27 cellular contexts compared by ENCODE assay signal in genomic region chr13:76644906-76645305, GRCh38.
"Had no signal": no experiment of that assay in that cellular context is flagged by ENCODE, and none has a peak within 500 bp of the region (broad histone marks: within the 10 kb centered on the region; RNA-seq: fewer than 3 reads in every experiment).

No MANE protein-coding gene starts in this region.

- H3K27ac Mint-ChIP-seq: naive thymus-derived CD4-positive, alpha-beta T cell; nephron progenitor cell; neural progenitor cell; progenitor cell of endocrine pancreas; stimulated activated effector memory CD8-positive, alpha-beta T cell treated with anti-CD3 and anti-CD28 coated beads, Interleukin-12 subunit alpha, Interleukin-12 subunit beta, amount 100 ng/mL, for 72 hours; stimulated activated naive CD8-positive, alpha-beta T cell treated with anti-CD3 and anti-CD28 coated beads, Interleukin-15, Interleukin-2, amounts not matched to agents 100 ng/mL and 50 ng/mL, for 24 hours; type B pancreatic cell had no signal

- H3K36me3 Mint-ChIP-seq: naive thymus-derived CD4-positive, alpha-beta T cell; neural progenitor cell; stimulated activated effector memory CD8-positive, alpha-beta T cell treated with anti-CD3 and anti-CD28 coated beads, Interleukin-12 subunit alpha, Interleukin-12 subunit beta, amount 100 ng/mL, for 72 hours; type B pancreatic cell had no signal

- FAIRE-seq: small intestine had no signal

- H3K9me3 Mint-ChIP-seq: nephron progenitor cell; neural progenitor cell; stimulated activated effector memory CD8-positive, alpha-beta T cell treated with anti-CD3 and anti-CD28 coated beads, Interleukin-12 subunit alpha, Interleukin-12 subunit beta, amount 100 ng/mL, for 72 hours; stimulated activated naive CD8-positive, alpha-beta T cell treated with anti-CD3 and anti-CD28 coated beads, Interleukin-15, Interleukin-2, amounts not matched to agents 100 ng/mL and 50 ng/mL, for 24 hours; type B pancreatic cell had no signal

- H3K9me3 ChIP-seq: heart right ventricle, left ventricle myocardium inferior, mucosa of descending colon, neutrophil, right atrium auricular region, right lobe of liver, spleen, suprapubic skin, thoracic aorta, tibial artery, vagina had no signal

- ATAC-seq: heart right ventricle; mucosa of descending colon; naive thymus-derived CD4-positive, alpha-beta T cell; right lobe of liver; stimulated activated effector memory CD8-positive, alpha-beta T cell treated with anti-CD3 and anti-CD28 coated beads, Interleukin-12 subunit alpha, Interleukin-12 subunit beta, amount 100 ng/mL, for 72 hours had no signal

- H3K4me1 ChIP-seq: left ventricle myocardium inferior, neural progenitor cell, right atrium auricular region, right lobe of liver, spleen, suprapubic skin, tibial artery, vagina had no signal

- H3K36me3 ChIP-seq: heart right ventricle, left ventricle myocardium inferior, neural progenitor cell, neutrophil, right atrium auricular region, right lobe of liver, spleen, suprapubic skin, thoracic aorta, tibial artery, vagina had no signal

- H3K79me2 ChIP-seq: hepatocyte had no signal

- H2AFZ ChIP-seq: hepatocyte, neural progenitor cell had no signal

- H3K9ac ChIP-seq: neural progenitor cell had no signal

- H3K4me3 ChIP-seq: heart right ventricle, hepatocyte, left ventricle myocardium inferior, lung, mucosa of descending colon, neural progenitor cell, right atrium auricular region, right lobe of liver, spleen, suprapubic skin, thoracic aorta, tibial artery, vagina had no signal

- H3K27me3 ChIP-seq: heart right ventricle, hepatocyte, neural progenitor cell, neutrophil, right atrium auricular region, right lobe of liver, suprapubic skin, tibial artery, vagina had no signal

- H3K27ac ChIP-seq: heart right ventricle, hepatocyte, left ventricle myocardium inferior, neural progenitor cell, neutrophil, right atrium auricular region, right lobe of liver, spleen, suprapubic skin, thoracic aorta, tibial artery, vagina had no signal

- DNase-seq: heart right ventricle; islet precursor cell; left ventricle myocardium inferior; mesendoderm; midbrain; mucosa of descending colon; naive thymus-derived CD4-positive, alpha-beta T cell; nephron progenitor cell; occipital lobe; right lobe of liver; small intestine; spleen; stimulated activated CD4-positive, alpha-beta T cell treated with anti-CD3 and anti-CD28 coated beads, Interleukin-4, amount 100 ng/mL, for 24 hours; stimulated activated naive CD4-positive, alpha-beta T cell; tibial artery had no signal

- H3K4me1 Mint-ChIP-seq: naive thymus-derived CD4-positive, alpha-beta T cell; nephron progenitor cell; neural progenitor cell; stimulated activated effector memory CD8-positive, alpha-beta T cell treated with anti-CD3 and anti-CD28 coated beads, Interleukin-12 subunit alpha, Interleukin-12 subunit beta, amount 100 ng/mL, for 72 hours had no signal

- H3K4me3 Mint-ChIP-seq: naive thymus-derived CD4-positive, alpha-beta T cell; nephron progenitor cell; neural progenitor cell; stimulated activated effector memory CD8-positive, alpha-beta T cell treated with anti-CD3 and anti-CD28 coated beads, Interleukin-12 subunit alpha, Interleukin-12 subunit beta, amount 100 ng/mL, for 72 hours; stimulated activated naive CD8-positive, alpha-beta T cell treated with anti-CD3 and anti-CD28 coated beads, Interleukin-15, Interleukin-2, amounts not matched to agents 100 ng/mL and 50 ng/mL, for 24 hours; type B pancreatic cell had no signal

- H3K4me2 ChIP-seq: hepatocyte, neural progenitor cell had no signal
